In the genomic region with DNA sequence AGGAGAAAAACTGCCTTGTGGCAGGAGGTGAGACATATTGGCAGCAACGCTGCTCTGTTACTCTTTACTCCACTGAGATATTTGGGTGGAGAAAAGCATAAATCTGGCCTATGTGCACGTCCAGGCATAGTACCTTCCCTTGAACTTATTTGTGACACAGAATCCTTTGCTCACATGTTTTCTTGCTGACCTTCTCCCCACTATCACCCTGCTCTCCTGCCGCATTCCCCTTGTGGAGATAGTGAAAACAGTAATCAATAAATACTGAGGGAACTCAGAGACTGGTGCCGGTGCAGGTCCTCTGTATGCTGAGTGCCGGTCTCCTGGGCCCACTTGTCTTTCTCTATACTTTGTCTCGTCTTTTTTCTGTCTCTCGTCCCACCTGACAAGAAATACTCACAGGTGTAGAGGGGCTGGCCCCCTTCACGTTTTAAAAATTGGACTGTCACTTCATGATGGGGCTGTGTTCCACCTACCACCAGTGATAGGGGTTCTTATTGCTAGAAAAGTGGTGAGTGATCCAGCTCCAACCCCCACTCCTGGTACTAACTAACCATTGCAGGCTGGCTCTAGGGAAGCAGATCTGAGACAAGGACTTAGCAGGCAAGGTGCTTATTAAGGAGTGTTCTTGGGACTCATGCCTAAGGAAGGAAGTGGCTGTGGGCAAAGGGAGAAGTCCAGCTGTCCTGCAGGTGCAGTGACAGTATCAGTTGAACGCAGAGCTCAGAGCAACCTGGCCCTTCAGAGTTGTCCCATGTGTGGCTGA, we compare ENCODE assay signal across 21 cellular contexts. TPM values are rescaled to one million over a fixed set of nuclear protein-coding genes. Genes with fewer than 3 reads are reported as not detected.
DNase-seq lines count a peak whose midpoint lies in the region; ATAC-seq and TF ChIP-seq lines count a peak whose summit lies in the region.
"Had no signal": no experiment of that assay in that cellular context is flagged by ENCODE, and none has a peak within 500 bp of the region (broad histone marks: within the 10 kb centered on the region; RNA-seq: fewer than 3 reads in every experiment).

No MANE protein-coding gene starts in this region.

- H3K4me1 ChIP-seq in hepatocyte (ENCODE audit: insufficient read depth) (peaks cover 24% of the 10 kb centered on the region), vagina (no peaks in the 10 kb centered on the region)

- no peaks in the 10 kb centered on the region for H3K27me3 ChIP-seq in hepatocyte
- no peaks in the 10 kb centered on the region for H3K27me3 ChIP-seq in vagina
- H3K27me3 ChIP-seq: MG63 had no signal

- no peak for TF ChIP-seq POLR2A in vagina (IDR thresholded peaks at IDR 0.05)

- H3K36me3 ChIP-seq in hepatocyte (replicated peaks; ENCODE audit: insufficient read depth, low read depth) (no peaks in the 10 kb centered on the region), vagina (no peaks in the 10 kb centered on the region)
- H3K36me3 ChIP-seq: MG63 had no signal

- no peak overlapping the region for H3K4me2 ChIP-seq in hepatocyte
- H3K4me2 ChIP-seq: A549 had no signal

- peak overlapping the region; percentile 3 for H2AFZ ChIP-seq in hepatocyte

- H3K79me2 ChIP-seq in hepatocyte: no peaks in the 10 kb centered on the region

- H3K36me3 Mint-ChIP-seq in progenitor cell of endocrine pancreas (ENCODE audit: insufficient read depth): peaks cover 8% of the 10 kb centered on the region
- H3K36me3 Mint-ChIP-seq: CD8-positive, alpha-beta T cell had no signal

- TF ChIP-seq CTCF in hepatocyte (IDR thresholded peaks at IDR 0.05; ENCODE audit: poor library complexity): no peak
- no peak for TF ChIP-seq CTCF in progenitor cell of endocrine pancreas (IDR thresholded peaks at IDR 0.05; ENCODE audit: unreplicated experiment)
- TF ChIP-seq CTCF in vagina (IDR thresholded peaks at IDR 0.05): no peak

- H3K27ac ChIP-seq in hepatocyte: peak overlapping the region; percentile 74
- H3K27ac ChIP-seq in vagina: peak overlapping the region; percentile 17
- H3K27ac ChIP-seq: C4-2B had no signal

- no peak overlapping the region for H3K4me3 ChIP-seq in hepatocyte
- H3K4me3 ChIP-seq in vagina: no peak overlapping the region
- H3K4me3 ChIP-seq: A549, MG63 had no signal

- H3K4me3 Mint-ChIP-seq in progenitor cell of endocrine pancreas (ENCODE audit: low read depth): no peak overlapping the region
- H3K4me3 Mint-ChIP-seq: CD8-positive, alpha-beta T cell had no signal

- H3K9me2 ChIP-seq in hepatocyte (replicated peaks; ENCODE audit: insufficient read depth): no peaks in the 10 kb centered on the region

- ATAC-seq in Right ventricle myocardium inferior: no peak
- no peak for ATAC-seq in HG03469 (IDR thresholded peaks at IDR 0.05; ENCODE audit: unreplicated experiment)
- ATAC-seq: A549; CD8-positive, alpha-beta T cell; HCT116 had no signal

- H4K20me1 ChIP-seq in hepatocyte (ENCODE audit: insufficient read depth, poor library complexity, severe bottlenecking): no peaks in the 10 kb centered on the region

- H3K9me3 ChIP-seq in hepatocyte (ENCODE audit: low read depth) (no peaks in the 10 kb centered on the region), vagina (no peaks in the 10 kb centered on the region)
- H3K9me3 ChIP-seq: A549, MG63 had no signal

- H3K4me1 Mint-ChIP-seq in progenitor cell of endocrine pancreas (ENCODE audit: low read depth): peaks cover 11% of the 10 kb centered on the region

- 89% methylated on average over 9 of the region's 9 CpGs for WGBS in hepatocyte (ENCODE audit: low lambda C conversion rate, missing lambda C conversion rate)

- intact Hi-C loops in cardiac septum (cut with DNase I) (no loop called here), Right ventricle myocardium inferior (cut with DNase I) (no loop called here), vagina (cut with DNase I) (no loop called here)

- no peaks in the 10 kb centered on the region for H3K27me3 Mint-ChIP-seq in progenitor cell of endocrine pancreas

- peak overlapping the region; percentile 64 for H3K27ac Mint-ChIP-seq in progenitor cell of endocrine pancreas
- H3K27ac Mint-ChIP-seq: CD8-positive, alpha-beta T cell had no signal

- DNase-seq in cardiac septum (ENCODE audit: low spot score): peak; percentile 60
- DNase-seq in Right ventricle myocardium inferior (ENCODE audit: missing footprints): no peak
- no peak for DNase-seq in hepatocyte (ENCODE audit: low spot score)
- no peak for DNase-seq in progenitor cell of endocrine pancreas (ENCODE audit: low spot score, unreplicated experiment)
- no peak for DNase-seq in vagina (ENCODE audit: extremely low spot score in 2 of 2)
- DNase-seq in COLO829 (ENCODE audit: low spot score): no peak
- DNase-seq in C1 segment of cervical spinal cord (lab: John Stamatoyannopoulos, UW): no peak
- DNase-seq: AML-193; CD8-positive, alpha-beta T cell; DMS153; KG1; MG63; NCI-H2029; NCI-H2227 treated with DMSO at 0.1 percent for 48 hours; NCI-H526 treated with DMSO at 0.1 percent for 48 hours; RPMI8226; SHP77 had no signal

- H3K9me3 Mint-ChIP-seq in progenitor cell of endocrine pancreas (ENCODE audit: low read depth): no peaks in the 10 kb centered on the region
- H3K9me3 Mint-ChIP-seq: CD8-positive, alpha-beta T cell had no signal

RNA-seq across cellular contexts. Expression of gene LONRF2, which starts 51.7 kb away (rescaled TPM):
- total RNA-seq in cardiac septum (24.5 TPM), Right ventricle myocardium inferior (14.9 TPM), hepatocyte (1.4 and 1.9 TPM in 2 replicates), progenitor cell of endocrine pancreas (8.4 and 9.2 TPM in 2 replicates), vagina (9.6 TPM)
- 0.69 and 1.6 TPM in 2 replicates for polyA plus RNA-seq in hepatocyte
